In the genomic region with DNA sequence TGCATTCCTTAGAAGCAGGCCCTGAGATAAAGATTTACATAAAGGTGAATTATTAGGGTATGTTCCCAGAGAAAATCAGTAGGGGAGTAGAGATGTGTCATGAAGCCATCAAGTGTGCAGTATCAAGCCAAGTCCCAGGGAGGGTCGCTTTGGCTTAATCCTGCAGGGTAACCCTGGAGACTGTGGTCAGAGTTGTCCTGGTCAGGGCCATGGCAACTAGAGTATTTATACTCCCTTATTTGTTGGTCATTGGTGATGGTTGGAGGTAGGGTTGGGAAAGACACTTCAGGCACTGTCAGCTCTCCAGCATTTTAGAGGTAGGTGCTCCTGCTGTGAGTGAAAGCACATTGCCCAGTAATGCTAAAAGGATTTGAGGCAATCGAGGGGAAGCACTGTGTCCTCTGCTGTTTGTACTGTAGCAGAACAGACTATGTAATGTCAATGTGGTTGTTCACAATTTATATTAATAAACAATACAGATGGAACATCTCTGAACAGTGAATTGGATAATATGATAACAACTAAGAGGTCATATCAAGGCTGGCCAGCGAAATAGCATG, we compare ENCODE assay signal across 24 cellular contexts.
DNase-seq lines count a peak whose midpoint lies in the region; FAIRE-seq and TF ChIP-seq lines count a peak whose summit lies in the region.
"Had no signal": no experiment of that assay in that cellular context is flagged by ENCODE, and none has a peak within 500 bp of the region (broad histone marks: within the 10 kb centered on the region; RNA-seq: fewer than 3 reads in every experiment).

No MANE protein-coding gene starts in this region.

- no peak overlapping the region for H2AFZ ChIP-seq in trophoblast cell (ENCODE audit: insufficient read depth, low read length, poor library complexity)
- H2AFZ ChIP-seq: GM23248 had no signal

- no peak overlapping the region for H2AK5ac ChIP-seq in trophoblast cell (ENCODE audit: low read length)

- TF ChIP-seq CTCF in astrocyte of the spinal cord (IDR thresholded peaks at IDR 0.05; ENCODE audit: low read depth, low read length) (no peak), BE2C (IDR thresholded peaks at IDR 0.05; ENCODE audit: low read depth, low read length) (no peak), Calu3 (IDR thresholded peaks at IDR 0.05; ENCODE audit: unreplicated experiment) (no peak)

- H3K4me1 Mint-ChIP-seq in Calu3 (ENCODE audit: low read depth, unreplicated experiment), result no peaks in the 10 kb centered on the region
- H3K4me1 Mint-ChIP-seq: CD14-positive monocyte had no signal

- intact Hi-C loops in Calu3 (cut with micrococcal nuclease; ENCODE audit: unreplicated experiment), result loop anchor here (10.0 kb wide), 1 partner anchor 176 kb away; no protein-coding TSS in a partner anchor

- H3K9me3 ChIP-seq in trophoblast cell (ENCODE audit: insufficient read depth, low read depth, low read length) (no peaks in the 10 kb centered on the region), BE2C (no peaks in the 10 kb centered on the region)
- H3K9me3 ChIP-seq: SJSA1 had no signal

- H2BK120ac ChIP-seq in trophoblast cell (ENCODE audit: insufficient read depth, low read length, poor library complexity), result no peak overlapping the region

- WGBS in trophoblast cell (ENCODE audit: extremely low coverage, insufficient coverage, insufficient read length), result no CpG with 5 or more reads among the region's 3 CpGs

- H3K27me3 ChIP-seq in trophoblast cell (ENCODE audit: insufficient read depth, low read length) (no peaks in the 10 kb centered on the region), BE2C (no peaks in the 10 kb centered on the region)
- H3K27me3 ChIP-seq: SJSA1 had no signal

- H3K27ac Mint-ChIP-seq in Calu3 (ENCODE audit: unreplicated experiment), result no peak overlapping the region
- H3K27ac Mint-ChIP-seq: H9 had no signal

- FAIRE-seq in RCC 7860 (lab: Jason Lieb, UNC), result no peak
- FAIRE-seq: GM12878 had no signal

- no peaks in the 10 kb centered on the region for H3K27me3 Mint-ChIP-seq in Calu3 (ENCODE audit: unreplicated experiment)

- H3K4me3 Mint-ChIP-seq in Calu3 (ENCODE audit: low read depth, unreplicated experiment), result no peak overlapping the region
- H3K4me3 Mint-ChIP-seq: CD14-positive monocyte, H9 had no signal

- no peak overlapping the region for H4K12ac ChIP-seq in trophoblast cell (ENCODE audit: low read depth, low read length)

- DNase-seq in G401 (ENCODE audit: low spot score) (peak; percentile 77), RCC 7860 (ENCODE audit: low spot score) (peak; percentile 74), astrocyte of the spinal cord (ENCODE audit: low read depth, low spot score) (peak; percentile 67), trophoblast cell (no peak), BE2C (no peak), AG08395 (ENCODE audit: low spot score) (no peak), Calu3 (no peak)
- DNase-seq: 8988T; AML-193; DMS 273 treated with DMSO at 0.1 percent for 48 hours; DMS79 treated with DMSO at 0.1 percent for 48 hours; GM23248; H9; KG1; MV-4-11; NCI-H1105 treated with DMSO at 0.1 percent for 48 hours; NCI-H2029 treated with DMSO at 0.1 percent for 48 hours; NCI-H345; NCI-H524; NCI-H774; NK-92 treated with Interleukin-12 subunit alpha and Interleukin-12 subunit beta, amount 100 ng/mL, for 24 hours had no signal

- H4K8ac ChIP-seq in trophoblast cell (ENCODE audit: low read depth, low read length), result no peak overlapping the region

- no peaks in the 10 kb centered on the region for H3K36me3 Mint-ChIP-seq in Calu3 (ENCODE audit: insufficient read depth, unreplicated experiment)

- no peak overlapping the region for H3K4ac ChIP-seq in trophoblast cell (ENCODE audit: low read depth, low read length)

- H3K14ac ChIP-seq in trophoblast cell (ENCODE audit: low read length), result no peak overlapping the region

- no peak overlapping the region for H2BK5ac ChIP-seq in trophoblast cell (ENCODE audit: low read depth, low read length, poor library complexity)

- H3K9me3 Mint-ChIP-seq in Calu3 (ENCODE audit: low read depth, unreplicated experiment), result no peaks in the 10 kb centered on the region
- H3K9me3 Mint-ChIP-seq: CD14-positive monocyte, H9 had no signal

- no peak overlapping the region for H3K9ac ChIP-seq in trophoblast cell (ENCODE audit: low read length)
- H3K9ac ChIP-seq: GM23248 had no signal

- BruUV-seq in Calu3 (replicated peaks; lab: Mats Ljungman, UMichigan), result no TSS peak

- H3K4me1 ChIP-seq in trophoblast cell (ENCODE audit: control insufficient read depth in 1 of 2, insufficient read depth in 2 of 2, low read length in 2 of 2) (peaks cover 0 to 1% of the 10 kb centered on the region in 2 experiments), BE2C (peaks cover 7% of the 10 kb centered on the region)
- H3K4me1 ChIP-seq: SJSA1 had no signal

- H3K4me3 ChIP-seq in astrocyte of the spinal cord (ENCODE audit: low read depth, low read length) (no peak overlapping the region), trophoblast cell (ENCODE audit: low read depth, low read length) (no peak overlapping the region), BE2C (ENCODE audit: low read depth, low read length) (no peak overlapping the region)
- H3K4me3 ChIP-seq: GM12878, GM23248, SJSA1 had no signal

- in situ Hi-C loops in G401 (cut with HindIII; ENCODE audit: low sequenced_read_pairs), result no loop called here
- in situ Hi-C loops in astrocyte of the spinal cord (cut with HindIII; ENCODE audit: low sequenced_read_pairs), result no loop called here

- H3K79me2 ChIP-seq in trophoblast cell (ENCODE audit: control insufficient read depth, insufficient read depth, low read length, poor library complexity), result no peaks in the 10 kb centered on the region

- CTCF ChIA-PET in Calu3 (lab: Charles Lee), result no interaction called here

- no peak overlapping the region for H3K27ac ChIP-seq in trophoblast cell (ENCODE audit: low read depth, low read length)
- H3K27ac ChIP-seq: GM23248, SJSA1 had no signal

- peaks cover 3 to 4% of the 10 kb centered on the region in 2 experiments for H3K36me3 ChIP-seq in trophoblast cell (ENCODE audit: control insufficient read depth in 1 of 2, insufficient read depth in 2 of 2, low read length in 2 of 2)
- no peaks in the 10 kb centered on the region; the same call in 1 of the 2 replicates for H3K36me3 ChIP-seq in BE2C

- no peak overlapping the region for H4K91ac ChIP-seq in trophoblast cell (ENCODE audit: low read depth, low read length)

- H2BK12ac ChIP-seq in trophoblast cell (ENCODE audit: low read length), result no peak overlapping the region

- H3K23ac ChIP-seq in trophoblast cell (ENCODE audit: low read length), result peak overlapping the region; percentile 80

- H3K18ac ChIP-seq in trophoblast cell (ENCODE audit: low read length), result no peak overlapping the region

- H3K79me1 ChIP-seq in trophoblast cell (ENCODE audit: low read length), result no peaks in the 10 kb centered on the region

- H3K4me2 ChIP-seq in trophoblast cell (ENCODE audit: low read length), result no peak overlapping the region

Comparison
In these comparisons a context has a peak if more than half of its experiments do, and no peak if none do; other contexts are left out.
1. DNase-seq: peak in G401 (single experiment), RCC 7860 (single experiment) and astrocyte of the spinal cord (single experiment); none in trophoblast cell (0 of 2), BE2C (single experiment), AG08395 (single experiment) and Calu3 (single experiment).